Comparison of ENCODE assay signal across 15 cellular contexts in the genomic region with DNA sequence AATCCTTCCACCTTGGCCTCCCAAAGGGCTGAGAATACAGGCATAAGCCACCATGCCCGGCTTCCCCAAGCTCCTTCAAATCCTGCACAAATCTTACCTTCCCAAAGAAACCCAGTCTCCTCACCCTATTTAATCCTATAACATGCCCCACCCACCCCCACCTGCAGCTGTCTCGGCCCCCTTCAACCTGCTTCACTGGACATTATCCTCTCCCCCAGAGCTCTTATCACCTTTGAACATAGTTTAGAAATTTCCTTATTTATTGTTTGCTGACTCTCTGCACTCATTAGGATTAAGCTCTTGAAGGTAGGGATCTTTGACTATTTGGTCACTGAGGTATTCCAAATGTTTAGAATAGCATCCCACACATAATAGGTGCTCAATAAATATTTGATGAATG. TPM values are rescaled to one million over a fixed set of nuclear protein-coding genes. Genes with fewer than 3 reads are reported as not detected.
A peak's percentile ranks its signal among the peaks of the same experiment; 100 is the strongest.
DNase-seq lines count a peak whose midpoint lies in the region; ATAC-seq and TF ChIP-seq lines count a peak whose summit lies in the region.
"Had no signal": no experiment of that assay in that cellular context is flagged by ENCODE, and none has a peak within 500 bp of the region (broad histone marks: within the 10 kb centered on the region; RNA-seq: fewer than 3 reads in every experiment).

No MANE protein-coding gene starts in this region.

- DNase-seq in T-helper 2 cell treated with Interferon-gamma antibody and Interleukin-4, amounts not matched to agents 5 μg/mL and 100 μg/mL, for 36 hours (ENCODE audit: low spot score): no peak
- DNase-seq in T-helper 2 cell (no peak), activated B cell treated with CpG ODN at 0.5 μM for 24 hours (no peak), naive B cell (no peak), vagina (ENCODE audit: extremely low spot score in 2 of 2) (no peak), CD1c-positive myeloid dendritic cell (ENCODE audit: extremely low spot score) (no peak)
- DNase-seq in CD4-positive, alpha-beta T cell: no peak
- DNase-seq: Calu3; CD8-positive, alpha-beta T cell; DMS79 treated with DMSO at 0.1 percent for 48 hours; GF-D8; H9 had no signal

- ATAC-seq in CD4-positive, alpha-beta T cell (ENCODE audit: poor library complexity): no peak
- ATAC-seq in activated B cell treated with CpG ODN at 0.5 μM for 24 hours (ENCODE audit: low read depth) (no peak), naive B cell (ENCODE audit: low read depth in 2 of 2) (no peak)
- ATAC-seq: CD8-positive, alpha-beta T cell; HepG2 had no signal

- intact Hi-C loops in CD4-positive, alpha-beta T cell (cut with DNase I, micrococcal nuclease): loop anchor here (2.0 to 5.0 kb wide), 6 partner anchors 53 to 1457 kb away; partner anchors contain the start of genes ABCF2 (in 1 of the 2), ATP6V0E2 (in 1 of the 2), CDK5 (in 1 of the 2) and SLC4A2 (in 1 of the 2)
- intact Hi-C loops in activated B cell treated with CpG ODN at 0.5 μM for 24 hours (cut with micrococcal nuclease): loop anchor here (2.0 to 10.0 kb wide), 6 partner anchors 308 to 1457 kb away; partner anchors contain the start of genes ABCB8, ABCF2, FASTK and ZNF775
- intact Hi-C loops in vagina (cut with DNase I): no loop called here

- H3K27me3 ChIP-seq in CD4-positive, alpha-beta T cell (ENCODE audit: control insufficient read depth, insufficient read depth, low read length): no peaks in the 10 kb centered on the region
- H3K27me3 ChIP-seq in vagina: no peaks in the 10 kb centered on the region

- H3K9me3 ChIP-seq in CD4-positive, alpha-beta T cell (ENCODE audit: control insufficient read depth, low read length): no peaks in the 10 kb centered on the region
- no peaks in the 10 kb centered on the region for H3K9me3 ChIP-seq in vagina

- H3K27ac Mint-ChIP-seq in T-helper 2 cell treated with Interferon-gamma antibody and Interleukin-4, amounts not matched to agents 5 μg/mL and 100 μg/mL, for 36 hours: no peak overlapping the region
- H3K27ac Mint-ChIP-seq in CD4-positive, alpha-beta T cell: no peak overlapping the region
- H3K27ac Mint-ChIP-seq in activated B cell treated with CpG ODN at 0.5 μM for 24 hours (no peak overlapping the region), naive B cell (no peak overlapping the region)
- H3K27ac Mint-ChIP-seq: CD8-positive, alpha-beta T cell; H9 had no signal

- H3K9me3 Mint-ChIP-seq in T-helper 2 cell treated with Interferon-gamma antibody and Interleukin-4, amounts not matched to agents 5 μg/mL and 100 μg/mL, for 36 hours: no peaks in the 10 kb centered on the region
- H3K9me3 Mint-ChIP-seq in CD4-positive, alpha-beta T cell: no peaks in the 10 kb centered on the region
- no peaks in the 10 kb centered on the region for H3K9me3 Mint-ChIP-seq in activated B cell treated with CpG ODN at 0.5 μM for 24 hours
- H3K9me3 Mint-ChIP-seq in naive B cell: peaks cover 0 to 4% (median 0%) of the 10 kb centered on the region in 7 donors
- H3K9me3 Mint-ChIP-seq: CD8-positive, alpha-beta T cell; H9 had no signal

- no peak for TF ChIP-seq CTCF in CD4-positive, alpha-beta T cell (IDR thresholded peaks at IDR 0.05)
- no peak for TF ChIP-seq CTCF in activated B cell treated with CpG ODN at 0.5 μM for 24 hours (IDR thresholded peaks at IDR 0.05)
- no peak for TF ChIP-seq CTCF in vagina (IDR thresholded peaks at IDR 0.05)

- H3K36me3 Mint-ChIP-seq in T-helper 2 cell treated with Interferon-gamma antibody and Interleukin-4, amounts not matched to agents 5 μg/mL and 100 μg/mL, for 36 hours (ENCODE audit: low read depth): no peaks in the 10 kb centered on the region
- H3K36me3 Mint-ChIP-seq in CD4-positive, alpha-beta T cell (ENCODE audit: low read depth): peaks cover 17% of the 10 kb centered on the region
- H3K36me3 Mint-ChIP-seq in activated B cell treated with CpG ODN at 0.5 μM for 24 hours (ENCODE audit: low read depth): no peaks in the 10 kb centered on the region
- peaks cover 0 to 7% of the 10 kb centered on the region in 2 donors for H3K36me3 Mint-ChIP-seq in naive B cell
- H3K36me3 Mint-ChIP-seq: IgD-negative memory B cell had no signal

- H3K4me1 ChIP-seq in vagina: peaks cover 25% of the 10 kb centered on the region

- no peaks in the 10 kb centered on the region for H3K36me3 ChIP-seq in vagina

- H3K4me3 Mint-ChIP-seq in T-helper 2 cell treated with Interferon-gamma antibody and Interleukin-4, amounts not matched to agents 5 μg/mL and 100 μg/mL, for 36 hours: peak overlapping the region; percentile 32
- peak overlapping the region; percentile 77 for H3K4me3 Mint-ChIP-seq in CD4-positive, alpha-beta T cell
- peak overlapping the region; percentile 20 for H3K4me3 Mint-ChIP-seq in activated B cell treated with CpG ODN at 0.5 μM for 24 hours
- peak overlapping the region in 5 of 8 donors; percentile 56 to 84 (median 73) for H3K4me3 Mint-ChIP-seq in naive B cell

- no peak overlapping the region for H3K27ac ChIP-seq in CD4-positive, alpha-beta T cell (ENCODE audit: low read depth, low read length)
- H3K27ac ChIP-seq in vagina: no peak overlapping the region

- no peak for TF ChIP-seq POLR2A in vagina (IDR thresholded peaks at IDR 0.05)

- H3K4me3 ChIP-seq in vagina: no peak overlapping the region

- CTCF ChIA-PET in CD4-positive, alpha-beta T cell (lab: Charles Lee): interaction anchor here (0.6 kb wide), 1 partner anchor 62 kb away, joined by 4 read pairs; no protein-coding TSS in a partner anchor
- CTCF ChIA-PET in activated B cell treated with CpG ODN at 0.5 μM for 24 hours (lab: Charles Lee): no interaction called here

- POLR2A ChIA-PET in CD4-positive, alpha-beta T cell (lab: Charles Lee): no interaction called here
- POLR2A ChIA-PET in activated B cell treated with CpG ODN at 0.5 μM for 24 hours (lab: Charles Lee): no interaction called here

- peaks cover 30% of the 10 kb centered on the region for H3K27me3 Mint-ChIP-seq in T-helper 2 cell treated with Interferon-gamma antibody and Interleukin-4, amounts not matched to agents 5 μg/mL and 100 μg/mL, for 36 hours (ENCODE audit: low read depth)
- no peaks in the 10 kb centered on the region for H3K27me3 Mint-ChIP-seq in CD4-positive, alpha-beta T cell
- H3K27me3 Mint-ChIP-seq in activated B cell treated with CpG ODN at 0.5 μM for 24 hours: peaks cover 5% of the 10 kb centered on the region
- peaks cover 11 to 20% (median 15%) of the 10 kb centered on the region in 3 donors for H3K27me3 Mint-ChIP-seq in naive B cell

- H3K4me1 Mint-ChIP-seq in T-helper 2 cell treated with Interferon-gamma antibody and Interleukin-4, amounts not matched to agents 5 μg/mL and 100 μg/mL, for 36 hours (ENCODE audit: low read depth): peaks cover 1% of the 10 kb centered on the region
- peaks cover 11% of the 10 kb centered on the region for H3K4me1 Mint-ChIP-seq in CD4-positive, alpha-beta T cell (ENCODE audit: low read depth)
- H3K4me1 Mint-ChIP-seq in activated B cell treated with CpG ODN at 0.5 μM for 24 hours: no peaks in the 10 kb centered on the region
- H3K4me1 Mint-ChIP-seq in naive B cell: peaks cover 6 to 15% (median 8%) of the 10 kb centered on the region in 3 donors
- H3K4me1 Mint-ChIP-seq: IgD-negative memory B cell had no signal

RNA-seq across cellular contexts. Expression of gene ZNF467, which starts 3.5 kb away (rescaled TPM):
- total RNA-seq in CD4-positive, alpha-beta T cell: 1 to 10 TPM; 4.1 to 4.3 TPM
- total RNA-seq in activated B cell treated with CpG ODN at 0.5 μM for 24 hours (0.20 and 0.32 TPM in 2 replicates), vagina (13.3 TPM)
- 1 to 10 TPM in 1 of 6 donors, under 1 TPM in 3, not detected in 2; 0.15 to 1.2 (median 0.46) TPM for polyA plus RNA-seq in naive B cell (ENCODE audit: low read depth in 6 of 6)
- total RNA-seq: A172, HepG2 had no signal
- polyA plus RNA-seq: IgD-negative memory B cell had no signal

Comparison
In these comparisons a context has a peak if more than half of its experiments do, and no peak if none do; other contexts are left out.
1. H3K4me3 Mint-ChIP-seq: peak in every context shown above with its lines; median percentile 77 in CD4-positive, alpha-beta T cell; 73 in naive B cell; 32 in T-helper 2 cell treated with Interferon-gamma antibody and Interleukin-4, amounts not matched to agents 5 μg/mL and 100 μg/mL, for 36 hours; 20 in activated B cell treated with CpG ODN at 0.5 μM for 24 hours.